ENCODE assay signal across 19 cellular contexts in genomic region chr14:50688875-50689274, GRCh38. TPM values are rescaled to one million over a fixed set of nuclear protein-coding genes. Genes with fewer than 3 reads are reported as not detected.
DNase-seq lines count a peak whose midpoint lies in the region; ATAC-seq, FAIRE-seq and TF ChIP-seq lines count a peak whose summit lies in the region.
"Had no signal": no experiment of that assay in that cellular context is flagged by ENCODE, and none has a peak within 500 bp of the region (broad histone marks: within the 10 kb centered on the region; RNA-seq: fewer than 3 reads in every experiment).

No MANE protein-coding gene starts in this region.

- in situ Hi-C loops in HepG2 (cut with HindIII; ENCODE audit: extremely low pct_ligation_motif_present, low pct_unique_long_range_greater_than_20kb): no loop called here

- TF ChIP-seq EP300 in Ishikawa (IDR thresholded peaks at IDR 0.05; ENCODE audit: borderline replicate concordance) (no peak), HepG2 (IDR thresholded peaks at IDR 0.05; ENCODE audit: low read depth in 2 of 2, low read length in 2 of 2) (no peak), HepG2 (CRISPR knock-in tag; IDR thresholded peaks at IDR 0.05; ENCODE audit: borderline replicate concordance) (no peak)

- no peaks in the 10 kb centered on the region; a peak in 1 of 5 replicates for H3K27me3 ChIP-seq in HepG2 (ENCODE audit: control insufficient read depth in 1 of 2, insufficient read depth in 2 of 2, low read length in 2 of 2)
- H3K27me3 ChIP-seq: Peyer's patch had no signal

- no peaks in the 10 kb centered on the region for H3K4me1 ChIP-seq in HepG2 (ENCODE audit: insufficient read depth, low read length)
- H3K4me1 ChIP-seq: Peyer's patch had no signal

- no peak for TF ChIP-seq POLR2A in HepG2 (IDR thresholded peaks at IDR 0.05; ENCODE audit: insufficient read depth in 1 of 2, low read depth in 2 of 2, low read length in 2 of 2)

- H3K79me2 ChIP-seq in HepG2 (ENCODE audit: insufficient read depth, low read length): no peaks in the 10 kb centered on the region

- intact Hi-C loops in HepG2 (cut with micrococcal nuclease; ENCODE audit: unreplicated experiment): loop anchor here (2.0 kb wide), 1 partner anchor 70 kb away; no protein-coding TSS in a partner anchor

- 0% methylated on average over 1 of the region's 1 CpG for WGBS in HepG2 (ENCODE audit: low lambda C conversion rate)

- no peak overlapping the region for H2AFZ ChIP-seq in HepG2 (ENCODE audit: low read length)

- no peaks in the 10 kb centered on the region for H3K9me3 ChIP-seq in HepG2 (ENCODE audit: low read length)
- H3K9me3 ChIP-seq: SK-N-SH had no signal

- no peaks in the 10 kb centered on the region for H4K20me1 ChIP-seq in HepG2 (ENCODE audit: insufficient read depth, low read length)

- CTCF ChIA-PET in HepG2 (lab: Yijun Ruan, JAX; ENCODE audit: low intra/inter-chr PET ratio, low total read pairs): no interaction called here

- H3K9ac ChIP-seq in HepG2 (ENCODE audit: insufficient read depth, low read depth, low read length): no peak overlapping the region
- H3K9ac ChIP-seq: SK-N-SH had no signal

- peak; percentile 12 for DNase-seq in ELF-1 (ENCODE audit: low read depth, low spot score)
- DNase-seq in choroid plexus epithelial cell (ENCODE audit: low read depth): no peak
- DNase-seq in HepG2 (ENCODE audit: low spot score): peak; percentile 5
- no peak for DNase-seq in dedifferentiated amniotic fluid mesenchymal stem cell (ENCODE audit: extremely low spot score)
- no peak for DNase-seq in NCI-H345 treated with DMSO at 0.1 percent for 48 hours (lab: John Stamatoyannopoulos, UW; ENCODE audit: unreplicated experiment)
- DNase-seq in COLO829 (ENCODE audit: low spot score): no peak
- DNase-seq: DMS 273 treated with DMSO at 0.1 percent for 48 hours, KG1, NCI-H1048, NCI-H1436 treated with DMSO at 0.1 percent for 48 hours, NCI-H2029 treated with DMSO at 0.1 percent for 48 hours, NCI-H510A treated with DMSO at 0.1 percent for 48 hours, Peyer's patch, SHP77, SK-N-SH had no signal

- H3K4me3 ChIP-seq in choroid plexus epithelial cell (ENCODE audit: low read depth, low read length) (no peak overlapping the region), HepG2 (replicated peaks in 1 of 3; ENCODE audit: insufficient read depth in 1 of 3, low read depth in 2 of 3, low read length in 3 of 3) (no peak overlapping the region)
- H3K4me3 ChIP-seq: Peyer's patch had no signal

- H3K36me3 ChIP-seq in HepG2 (replicated peaks in 1 of 2; ENCODE audit: control insufficient read depth in 1 of 2, insufficient read depth in 2 of 2, low read length in 2 of 2): no peaks in the 10 kb centered on the region
- H3K36me3 ChIP-seq: Peyer's patch had no signal

- no peak for FAIRE-seq in HepG2 (lab: Jason Lieb, UNC)
- FAIRE-seq: H54 had no signal

- TF ChIP-seq RAD21 in Ishikawa (IDR thresholded peaks at IDR 0.05; ENCODE audit: low read depth) (peak; percentile 32; the same call in 1 of the 2 replicates), HepG2 (CRISPR knock-in tag; IDR thresholded peaks at IDR 0.05) (0 out of 2 replicates have a peak, but pooled peaks have one; percentile 23)

- H3K4me2 ChIP-seq in HepG2 (ENCODE audit: low read depth, low read length): no peak overlapping the region
- H3K4me2 ChIP-seq: SK-N-SH had no signal

- TF ChIP-seq CTCF in choroid plexus epithelial cell (conservative IDR thresholded peaks at IDR 0.05; ENCODE audit: low read depth, low read length) (peak; percentile 17), HepG2 (CRISPR knock-in tag; IDR thresholded peaks at IDR 0.05) (peak; percentile 68)

- ATAC-seq in HepG2 (peak; percentile 85), GM19395 (IDR thresholded peaks at IDR 0.05; ENCODE audit: unreplicated experiment) (no peak)

- BruUV-seq in HepG2 (replicated peaks; lab: Mats Ljungman, UMichigan): no TSS peak

- no peak overlapping the region for H3K27ac ChIP-seq in HepG2 (ENCODE audit: extremely low read length, insufficient read depth, low read length)
- H3K27ac ChIP-seq: C4-2B, Peyer's patch had no signal

- POLR2A ChIA-PET in HepG2 (lab: Yijun Ruan, JAX): no interaction called here

TF ChIP-seq in Ishikawa, 13 proteins besides CTCF, POLR2A, EP300 and RAD21 (continues in another document):
- TF ChIP-seq MAX (IDR thresholded peaks at IDR 0.05): no peak
- no peak for TF ChIP-seq CEBPB (IDR thresholded peaks at IDR 0.05)
- TF ChIP-seq NFIC (IDR thresholded peaks at IDR 0.05): no peak
- no peak for TF ChIP-seq YY1 (IDR thresholded peaks at IDR 0.05; ENCODE audit: low read depth)
- no peak for TF ChIP-seq TAF1 (IDR thresholded peaks at IDR 0.05; ENCODE audit: low read depth)

TF ChIP-seq in HepG2, 621 proteins besides CTCF, POLR2A, EP300 and RAD21:
- TF ChIP-seq ZNF496 (CRISPR knock-in tag; IDR thresholded peaks at IDR 0.05; ENCODE audit: insufficient replicate concordance) (no peak), ZNF431 (CRISPR knock-in tag; IDR thresholded peaks at IDR 0.05; ENCODE audit: borderline replicate concordance, low read depth) (no peak), SMC3 (IDR thresholded peaks at IDR 0.05; ENCODE audit: low read length) (peak; percentile 29; the same call in 1 of the 2 replicates), MEIS1 (CRISPR knock-in tag; IDR thresholded peaks at IDR 0.05; ENCODE audit: borderline replicate concordance) (no peak), STAG1 (CRISPR knock-in tag; IDR thresholded peaks at IDR 0.05) (peak; percentile 62)

RNA-seq across cellular contexts. Expression of gene SAV1, which starts 20.8 kb away (rescaled TPM):
- total RNA-seq in HepG2 (2016; rRNA removed; fragmentation: Illumina TruSeq; extraction: Trizol): 8.1 and 8.2 TPM in 2 replicates
- 5.7 and 6.1 TPM in 2 replicates for total RNA-seq in HepG2 (2016; cell fraction: cytosol; rRNA removed; fragmentation: Illumina TruSeq; extraction: Trizol; ENCODE audit: low read depth)
- total RNA-seq in HepG2 (2016; cell fraction: insoluble cytoplasmic fraction; rRNA removed; fragmentation: Illumina TruSeq; extraction: Trizol): 8.2 and 10.4 TPM in 2 replicates
- 14.1 and 14.6 TPM in 2 replicates for total RNA-seq in HepG2 (2016; cell fraction: membrane; rRNA removed; fragmentation: Illumina TruSeq; extraction: Trizol)
- 8.7 and 12.4 TPM in 2 replicates for total RNA-seq in HepG2 (2016; cell fraction: nucleus; rRNA removed; fragmentation: Illumina TruSeq; extraction: Trizol)
- polyA plus RNA-seq in HepG2 (2011; rRNA removed): 6.2 and 7.3 TPM in 2 replicates
- polyA plus RNA-seq in HepG2 (2011; cell fraction: cytosol; rRNA removed): 3.8 and 5.5 TPM in 2 replicates
- polyA plus RNA-seq in HepG2 (2011; cell fraction: nucleus; rRNA removed): 1.7 and 3.1 TPM in 2 replicates
- 8.6 and 11.5 TPM in 2 replicates for polyA plus RNA-seq in HepG2 (2012)
- 6.8 and 7.8 TPM in 2 replicates for polyA plus RNA-seq in HepG2 (2016; cell fraction: cytosol; fragmentation: Illumina TruSeq; extraction: Trizol; ENCODE audit: low read depth)
- 12.2 and 17.2 TPM in 2 replicates for polyA plus RNA-seq in HepG2 (2016; cell fraction: insoluble cytoplasmic fraction; fragmentation: Illumina TruSeq; extraction: Trizol; ENCODE audit: low read depth)
- polyA plus RNA-seq in HepG2 (2016; cell fraction: membrane; fragmentation: Illumina TruSeq; extraction: Trizol; ENCODE audit: low read depth): 17.1 and 18.9 TPM in 2 replicates
- polyA plus RNA-seq in HepG2 (2016; cell fraction: nucleus; fragmentation: Illumina TruSeq; extraction: Trizol; ENCODE audit: insufficient read depth, low read depth): 9.8 and 9.9 TPM in 2 replicates
- 2.9 and 12.9 TPM in 2 replicates for polyA minus RNA-seq in HepG2 (2011; rRNA and poly(A)+ RNA removed; ENCODE audit: low replicate concordance)
- polyA minus RNA-seq in HepG2 (2011; cell fraction: cytosol; rRNA and poly(A)+ RNA removed): 5.4 and 6.7 TPM in 2 replicates
- polyA minus RNA-seq in HepG2 (2011; cell fraction: nucleus; rRNA and poly(A)+ RNA removed): 16.2 and 17.7 TPM in 2 replicates

Comparison
In these comparisons a context has a peak if more than half of its experiments do, and no peak if none do; other contexts are left out.
1. DNase-seq: peak in ELF-1 (single experiment) and HepG2 (single experiment); none in choroid plexus epithelial cell (single experiment), dedifferentiated amniotic fluid mesenchymal stem cell (single experiment), NCI-H345 treated with DMSO at 0.1 percent for 48 hours (single experiment) and COLO829 (single experiment).